In genomic region chr10:85152488-85152887, GRCh38 we compare ENCODE assay signal across 17 cellular contexts.
DNase-seq lines count a peak whose midpoint lies in the region; ATAC-seq and TF ChIP-seq lines count a peak whose summit lies in the region.
"Had no signal": no experiment of that assay in that cellular context is flagged by ENCODE, and none has a peak within 500 bp of the region (broad histone marks: within the 10 kb centered on the region; RNA-seq: fewer than 3 reads in every experiment).

No MANE protein-coding gene starts in this region.

- CTCF ChIA-PET in naive thymus-derived CD4-positive, alpha-beta T cell (lab: Charles Lee) = interaction anchor here (0.6 kb wide), 1 partner anchor 20 kb away, joined by 4 read pairs; no protein-coding TSS in a partner anchor

- H3K9me3 Mint-ChIP-seq in endodermal cell (no peaks in the 10 kb centered on the region), neural crest cell (no peaks in the 10 kb centered on the region)
- H3K9me3 Mint-ChIP-seq in naive thymus-derived CD4-positive, alpha-beta T cell = peaks cover 0 to 6% (median 0%) of the 10 kb centered on the region in 11 donors
- H3K9me3 Mint-ChIP-seq: CD4-positive, alpha-beta T cell had no signal

- intact Hi-C loops in left colon (cut with DNase I, micrococcal nuclease) (no loop called here), lower leg skin (cut with DNase I; ENCODE audit: low total_unique reads) (no loop called here), transverse colon (cut with DNase I; ENCODE audit: low total_unique reads) (no loop called here)
- intact Hi-C loops in naive thymus-derived CD4-positive, alpha-beta T cell (cut with micrococcal nuclease) = no loop called here

- DNase-seq in ELF-1 (ENCODE audit: low read depth, low spot score) (peak; percentile 13), endodermal cell (no peak), left colon (no peak), neural crest cell (ENCODE audit: low read depth, low spot score) (no peak), lower leg skin (ENCODE audit: low spot score in 2 of 2) (no peak), transverse colon (no peak)
- DNase-seq in naive thymus-derived CD4-positive, alpha-beta T cell = no peak
- DNase-seq: ACHN; C1 segment of cervical spinal cord; Calu3; CD4-positive, alpha-beta T cell; DMS 273 treated with DMSO at 0.1 percent for 48 hours; DMS79 treated with DMSO at 0.1 percent for 48 hours; EL; GDM1 had no signal

- peak; percentile 72 for ATAC-seq in left colon
- no peak for ATAC-seq in naive thymus-derived CD4-positive, alpha-beta T cell

- H3K27me3 Mint-ChIP-seq in endodermal cell (ENCODE audit: insufficient read depth) = peaks cover 2% of the 10 kb centered on the region
- peaks cover 1% of the 10 kb centered on the region for H3K27me3 Mint-ChIP-seq in neural crest cell (ENCODE audit: low read depth)
- no peaks in the 10 kb centered on the region for H3K27me3 Mint-ChIP-seq in naive thymus-derived CD4-positive, alpha-beta T cell
- H3K27me3 Mint-ChIP-seq: B cell; CD4-positive, alpha-beta T cell had no signal

- H3K36me3 Mint-ChIP-seq in endodermal cell (ENCODE audit: low read depth) = no peaks in the 10 kb centered on the region
- H3K36me3 Mint-ChIP-seq in neural crest cell (ENCODE audit: low read depth) = no peaks in the 10 kb centered on the region
- H3K36me3 Mint-ChIP-seq in naive thymus-derived CD4-positive, alpha-beta T cell = peaks cover 0 to 3% (median 0%) of the 10 kb centered on the region in 5 donors

- WGBS in endodermal cell (ENCODE audit: insufficient coverage in 1 of 2, insufficient read length in 1 of 2), 2 experiments = 19 to 27% methylated on average over 3 of the region's 3 CpGs
- 59 to 68% methylated on average over 3 of the region's 3 CpGs for WGBS in lower leg skin, 2 donors
- WGBS in transverse colon (ENCODE audit: low coverage in 1 of 2), 2 donors = 26 to 35% methylated on average over 2 to 3 of the region's 3 CpGs

- TF ChIP-seq POLR2A in lower leg skin (IDR thresholded peaks at IDR 0.05) = no peak
- TF ChIP-seq POLR2A in transverse colon (IDR thresholded peaks at IDR 0.05) = no peak

- POLR2A ChIA-PET in naive thymus-derived CD4-positive, alpha-beta T cell (lab: Charles Lee) = no interaction called here

- H3K27ac ChIP-seq in endodermal cell (ENCODE audit: low read depth, low read length) (peak overlapping the region; percentile 18), transverse colon (no peak overlapping the region)
- H3K27ac ChIP-seq in naive thymus-derived CD4-positive, alpha-beta T cell (ENCODE audit: low read depth, low read length) = no peak overlapping the region

- H3K4me1 Mint-ChIP-seq in endodermal cell (peaks cover 21% of the 10 kb centered on the region), neural crest cell (peaks cover 41% of the 10 kb centered on the region)
- H3K4me1 Mint-ChIP-seq in naive thymus-derived CD4-positive, alpha-beta T cell = no peaks in the 10 kb centered on the region
- H3K4me1 Mint-ChIP-seq: B cell had no signal

- H3K4me3 ChIP-seq in endodermal cell (ENCODE audit: low read length) (no peak overlapping the region), lower leg skin (ENCODE audit: low read depth, poor library complexity, severe bottlenecking) (no peak overlapping the region), transverse colon (no peak overlapping the region)
- no peak overlapping the region for H3K4me3 ChIP-seq in naive thymus-derived CD4-positive, alpha-beta T cell (ENCODE audit: low read length)
- H3K4me3 ChIP-seq: HAP-1 had no signal

- H3K27me3 ChIP-seq in endodermal cell (ENCODE audit: control insufficient read depth, insufficient read depth, low read length, poor library complexity, severe bottlenecking) (no peaks in the 10 kb centered on the region), transverse colon (no peaks in the 10 kb centered on the region)
- H3K27me3 ChIP-seq in naive thymus-derived CD4-positive, alpha-beta T cell (ENCODE audit: control insufficient read depth in 2 of 2, insufficient read depth in 2 of 2, low read length in 2 of 2) = no peaks in the 10 kb centered on the region

- no peak overlapping the region for H3K9ac ChIP-seq in endodermal cell (ENCODE audit: extremely low read depth, low read length, poor library complexity, severe bottlenecking)

- no peak overlapping the region for H3K4me3 Mint-ChIP-seq in endodermal cell
- H3K4me3 Mint-ChIP-seq in neural crest cell = peak overlapping the region; percentile 23
- H3K4me3 Mint-ChIP-seq in naive thymus-derived CD4-positive, alpha-beta T cell = no peak overlapping the region
- H3K4me3 Mint-ChIP-seq: B cell; CD4-positive, alpha-beta T cell had no signal

- H3K36me3 ChIP-seq in endodermal cell (ENCODE audit: control insufficient read depth, insufficient read depth, low read length) (no peaks in the 10 kb centered on the region), transverse colon (no peaks in the 10 kb centered on the region)
- H3K36me3 ChIP-seq in naive thymus-derived CD4-positive, alpha-beta T cell (ENCODE audit: control insufficient read depth in 2 of 3, insufficient read depth in 3 of 3, low read length in 3 of 3) = no peaks in the 10 kb centered on the region
- H3K36me3 ChIP-seq: HAP-1 had no signal

- H3K9me3 ChIP-seq in endodermal cell (ENCODE audit: control insufficient read depth, low read length) = no peaks in the 10 kb centered on the region
- H3K9me3 ChIP-seq in transverse colon = no peaks in the 10 kb centered on the region
- H3K9me3 ChIP-seq in naive thymus-derived CD4-positive, alpha-beta T cell (ENCODE audit: control insufficient read depth in 2 of 3, low read length in 3 of 3) = no peaks in the 10 kb centered on the region
- H3K9me3 ChIP-seq: HAP-1 had no signal

- H3K4me1 ChIP-seq in endodermal cell (ENCODE audit: control insufficient read depth, insufficient read depth, low read length) = no peaks in the 10 kb centered on the region
- peaks cover 0 to 8% (median 0%) of the 10 kb centered on the region in 4 donors for H3K4me1 ChIP-seq in transverse colon
- no peaks in the 10 kb centered on the region for H3K4me1 ChIP-seq in naive thymus-derived CD4-positive, alpha-beta T cell (ENCODE audit: control insufficient read depth in 2 of 2, insufficient read depth in 2 of 2, low read length in 2 of 2)

- TF ChIP-seq EP300 in transverse colon (IDR thresholded peaks at IDR 0.05; ENCODE audit: low read depth) = no peak

- no peak overlapping the region for H3K27ac Mint-ChIP-seq in endodermal cell
- H3K27ac Mint-ChIP-seq in neural crest cell (ENCODE audit: unreplicated experiment) = no peak overlapping the region
- H3K27ac Mint-ChIP-seq in naive thymus-derived CD4-positive, alpha-beta T cell = no peak overlapping the region
- H3K27ac Mint-ChIP-seq: B cell; CD4-positive, alpha-beta T cell had no signal

- in situ Hi-C loops in transverse colon (cut with MboI; ENCODE audit: low pct_ligation_motif_present in 1 of 4, low pct_unique_long_range_greater_than_20kb in 1 of 4, low sequenced_read_pairs in 3 of 4) = no loop called here

- TF ChIP-seq CTCF in endodermal cell (conservative IDR thresholded peaks at IDR 0.05) (no peak), neural crest cell (conservative IDR thresholded peaks at IDR 0.05) (no peak), lower leg skin (IDR thresholded peaks at IDR 0.05) (no peak), transverse colon (IDR thresholded peaks at IDR 0.05) (no peak)
